1 cellular context compared by ENCODE assay signal in the genomic region with DNA sequence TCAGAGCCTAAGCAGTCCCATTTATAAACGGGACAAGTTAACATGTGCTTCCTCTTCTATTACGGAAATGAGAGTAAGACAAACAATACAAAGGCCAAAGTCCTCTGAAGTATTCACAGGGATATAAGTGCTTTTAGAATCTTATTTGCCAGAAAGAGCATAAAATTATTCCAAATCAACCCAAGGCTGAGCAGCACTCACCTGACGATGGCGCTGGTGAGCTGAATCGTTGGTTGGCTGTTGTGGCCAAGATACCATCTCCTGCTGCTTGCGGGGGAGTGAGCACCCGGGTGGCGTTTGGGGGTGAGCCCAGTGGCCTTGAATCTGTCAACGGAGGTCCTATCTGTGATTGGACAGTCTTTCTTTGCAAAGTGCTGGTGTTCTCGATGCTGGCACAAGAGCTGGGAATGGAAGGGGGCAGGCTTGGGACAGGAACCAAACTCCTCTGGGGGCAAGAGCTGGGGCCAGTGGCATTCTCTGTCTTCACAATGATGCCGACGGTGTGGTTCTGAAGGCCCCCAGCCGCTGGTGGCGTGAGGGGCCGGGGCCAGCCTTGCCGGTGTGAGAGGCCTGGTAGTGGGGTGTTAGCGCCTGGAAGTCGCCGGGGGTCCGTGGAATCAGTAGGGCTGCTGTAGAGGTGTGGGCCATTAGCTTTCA.
TF ChIP-seq lines count a peak whose summit lies in the region.

No MANE protein-coding gene starts in this region.

TF ChIP-seq in K562, 482 proteins besides CTCF, POLR2A, EP300 and RAD21 (continued from another document and continues in another):
- TF ChIP-seq, protein P1, sequence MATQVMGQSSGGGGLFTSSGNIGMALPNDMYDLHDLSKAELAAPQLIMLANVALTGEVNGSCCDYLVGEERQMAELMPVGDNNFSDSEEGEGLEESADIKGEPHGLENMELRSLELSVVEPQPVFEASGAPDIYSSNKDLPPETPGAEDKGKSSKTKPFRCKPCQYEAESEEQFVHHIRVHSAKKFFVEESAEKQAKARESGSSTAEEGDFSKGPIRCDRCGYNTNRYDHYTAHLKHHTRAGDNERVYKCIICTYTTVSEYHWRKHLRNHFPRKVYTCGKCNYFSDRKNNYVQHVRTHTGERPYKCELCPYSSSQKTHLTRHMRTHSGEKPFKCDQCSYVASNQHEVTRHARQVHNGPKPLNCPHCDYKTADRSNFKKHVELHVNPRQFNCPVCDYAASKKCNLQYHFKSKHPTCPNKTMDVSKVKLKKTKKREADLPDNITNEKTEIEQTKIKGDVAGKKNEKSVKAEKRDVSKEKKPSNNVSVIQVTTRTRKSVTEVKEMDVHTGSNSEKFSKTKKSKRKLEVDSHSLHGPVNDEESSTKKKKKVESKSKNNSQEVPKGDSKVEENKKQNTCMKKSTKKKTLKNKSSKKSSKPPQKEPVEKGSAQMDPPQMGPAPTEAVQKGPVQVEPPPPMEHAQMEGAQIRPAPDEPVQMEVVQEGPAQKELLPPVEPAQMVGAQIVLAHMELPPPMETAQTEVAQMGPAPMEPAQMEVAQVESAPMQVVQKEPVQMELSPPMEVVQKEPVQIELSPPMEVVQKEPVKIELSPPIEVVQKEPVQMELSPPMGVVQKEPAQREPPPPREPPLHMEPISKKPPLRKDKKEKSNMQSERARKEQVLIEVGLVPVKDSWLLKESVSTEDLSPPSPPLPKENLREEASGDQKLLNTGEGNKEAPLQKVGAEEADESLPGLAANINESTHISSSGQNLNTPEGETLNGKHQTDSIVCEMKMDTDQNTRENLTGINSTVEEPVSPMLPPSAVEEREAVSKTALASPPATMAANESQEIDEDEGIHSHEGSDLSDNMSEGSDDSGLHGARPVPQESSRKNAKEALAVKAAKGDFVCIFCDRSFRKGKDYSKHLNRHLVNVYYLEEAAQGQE (CRISPR knock-in tag; IDR thresholded peaks at IDR 0.05; ENCODE audit: low read depth) = no peak
- no peak for TF ChIP-seq RFX7 (CRISPR knock-in tag; IDR thresholded peaks at IDR 0.05)
- TF ChIP-seq ZKSCAN1 (IDR thresholded peaks at IDR 0.05; ENCODE audit: low read depth, low read length) = peak; percentile 73; the same call in 1 of the 2 replicates
- TF ChIP-seq PTRF (tag; IDR thresholded peaks at IDR 0.05) = no peak
- no peak for TF ChIP-seq DMBX1 (CRISPR knock-in tag; IDR thresholded peaks at IDR 0.05; ENCODE audit: borderline replicate concordance)
- TF ChIP-seq PML (IDR thresholded peaks at IDR 0.05; ENCODE audit: low read length) = peak; percentile 56; the same call in 1 of the 2 replicates
- no peak for TF ChIP-seq ZFP36 (IDR thresholded peaks at IDR 0.05; ENCODE audit: low read depth, low read length, partially characterized antibody)
- TF ChIP-seq POLR3A (IDR thresholded peaks at IDR 0.05; ENCODE audit: borderline replicate concordance, extremely low read depth, insufficient read depth, insufficient read length) = no peak
- TF ChIP-seq, protein P2, sequence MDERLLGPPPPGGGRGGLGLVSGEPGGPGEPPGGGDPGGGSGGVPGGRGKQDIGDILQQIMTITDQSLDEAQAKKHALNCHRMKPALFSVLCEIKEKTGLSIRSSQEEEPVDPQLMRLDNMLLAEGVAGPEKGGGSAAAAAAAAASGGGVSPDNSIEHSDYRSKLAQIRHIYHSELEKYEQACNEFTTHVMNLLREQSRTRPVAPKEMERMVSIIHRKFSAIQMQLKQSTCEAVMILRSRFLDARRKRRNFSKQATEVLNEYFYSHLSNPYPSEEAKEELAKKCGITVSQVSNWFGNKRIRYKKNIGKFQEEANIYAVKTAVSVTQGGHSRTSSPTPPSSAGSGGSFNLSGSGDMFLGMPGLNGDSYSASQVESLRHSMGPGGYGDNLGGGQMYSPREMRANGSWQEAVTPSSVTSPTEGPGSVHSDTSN (CRISPR knock-in tag; IDR thresholded peaks at IDR 0.05; ENCODE audit: low read depth) = no peak
- TF ChIP-seq, protein P2 (tag; conservative IDR thresholded peaks at IDR 0.05; ENCODE audit: low read depth) = peak; percentile 82
- no peak for TF ChIP-seq CCAR2 (IDR thresholded peaks at IDR 0.05; ENCODE audit: low read depth, low read length)
- TF ChIP-seq, protein P3, sequence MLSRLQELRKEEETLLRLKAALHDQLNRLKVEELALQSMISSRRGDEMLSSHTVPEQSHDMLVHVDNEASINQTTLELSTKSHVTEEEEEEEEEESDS (CRISPR knock-in tag; IDR thresholded peaks at IDR 0.05) = no peak
- TF ChIP-seq TAL1 (IDR thresholded peaks at IDR 0.05) = peak; percentile 81
- no peak for TF ChIP-seq HMG20A (CRISPR knock-in tag; conservative IDR thresholded peaks at IDR 0.05)
- TF ChIP-seq, protein P4, sequence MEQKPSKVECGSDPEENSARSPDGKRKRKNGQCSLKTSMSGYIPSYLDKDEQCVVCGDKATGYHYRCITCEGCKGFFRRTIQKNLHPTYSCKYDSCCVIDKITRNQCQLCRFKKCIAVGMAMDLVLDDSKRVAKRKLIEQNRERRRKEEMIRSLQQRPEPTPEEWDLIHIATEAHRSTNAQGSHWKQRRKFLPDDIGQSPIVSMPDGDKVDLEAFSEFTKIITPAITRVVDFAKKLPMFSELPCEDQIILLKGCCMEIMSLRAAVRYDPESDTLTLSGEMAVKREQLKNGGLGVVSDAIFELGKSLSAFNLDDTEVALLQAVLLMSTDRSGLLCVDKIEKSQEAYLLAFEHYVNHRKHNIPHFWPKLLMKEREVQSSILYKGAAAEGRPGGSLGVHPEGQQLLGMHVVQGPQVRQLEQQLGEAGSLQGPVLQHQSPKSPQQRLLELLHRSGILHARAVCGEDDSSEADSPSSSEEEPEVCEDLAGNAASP (IDR thresholded peaks at IDR 0.05) = no peak
- TF ChIP-seq, protein P5, sequence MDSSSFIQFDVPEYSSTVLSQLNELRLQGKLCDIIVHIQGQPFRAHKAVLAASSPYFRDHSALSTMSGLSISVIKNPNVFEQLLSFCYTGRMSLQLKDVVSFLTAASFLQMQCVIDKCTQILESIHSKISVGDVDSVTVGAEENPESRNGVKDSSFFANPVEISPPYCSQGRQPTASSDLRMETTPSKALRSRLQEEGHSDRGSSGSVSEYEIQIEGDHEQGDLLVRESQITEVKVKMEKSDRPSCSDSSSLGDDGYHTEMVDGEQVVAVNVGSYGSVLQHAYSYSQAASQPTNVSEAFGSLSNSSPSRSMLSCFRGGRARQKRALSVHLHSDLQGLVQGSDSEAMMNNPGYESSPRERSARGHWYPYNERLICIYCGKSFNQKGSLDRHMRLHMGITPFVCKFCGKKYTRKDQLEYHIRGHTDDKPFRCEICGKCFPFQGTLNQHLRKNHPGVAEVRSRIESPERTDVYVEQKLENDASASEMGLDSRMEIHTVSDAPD (CRISPR knock-in tag; IDR thresholded peaks at IDR 0.05) = no peak
- TF ChIP-seq, protein P6, sequence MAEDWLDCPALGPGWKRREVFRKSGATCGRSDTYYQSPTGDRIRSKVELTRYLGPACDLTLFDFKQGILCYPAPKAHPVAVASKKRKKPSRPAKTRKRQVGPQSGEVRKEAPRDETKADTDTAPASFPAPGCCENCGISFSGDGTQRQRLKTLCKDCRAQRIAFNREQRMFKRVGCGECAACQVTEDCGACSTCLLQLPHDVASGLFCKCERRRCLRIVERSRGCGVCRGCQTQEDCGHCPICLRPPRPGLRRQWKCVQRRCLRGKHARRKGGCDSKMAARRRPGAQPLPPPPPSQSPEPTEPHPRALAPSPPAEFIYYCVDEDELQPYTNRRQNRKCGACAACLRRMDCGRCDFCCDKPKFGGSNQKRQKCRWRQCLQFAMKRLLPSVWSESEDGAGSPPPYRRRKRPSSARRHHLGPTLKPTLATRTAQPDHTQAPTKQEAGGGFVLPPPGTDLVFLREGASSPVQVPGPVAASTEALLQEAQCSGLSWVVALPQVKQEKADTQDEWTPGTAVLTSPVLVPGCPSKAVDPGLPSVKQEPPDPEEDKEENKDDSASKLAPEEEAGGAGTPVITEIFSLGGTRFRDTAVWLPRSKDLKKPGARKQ (CRISPR knock-in tag; IDR thresholded peaks at IDR 0.05) = no peak
- no peak for TF ChIP-seq ZNF175 (CRISPR knock-in tag; IDR thresholded peaks at IDR 0.05; ENCODE audit: low read depth)
- no peak for TF ChIP-seq SRSF3 (IDR thresholded peaks at IDR 0.05; ENCODE audit: insufficient read depth, low read length)
- TF ChIP-seq SMAD3 (CRISPR knock-in tag; conservative IDR thresholded peaks at IDR 0.05) = no peak
- TF ChIP-seq ZNF134 (CRISPR knock-in tag; conservative IDR thresholded peaks at IDR 0.05) = no peak
- 0 out of 2 replicates have a peak, but pooled peaks have one; percentile 50 for TF ChIP-seq MBD2 (IDR thresholded peaks at IDR 0.05; ENCODE audit: borderline replicate concordance, low read depth)
- TF ChIP-seq, protein P7, sequence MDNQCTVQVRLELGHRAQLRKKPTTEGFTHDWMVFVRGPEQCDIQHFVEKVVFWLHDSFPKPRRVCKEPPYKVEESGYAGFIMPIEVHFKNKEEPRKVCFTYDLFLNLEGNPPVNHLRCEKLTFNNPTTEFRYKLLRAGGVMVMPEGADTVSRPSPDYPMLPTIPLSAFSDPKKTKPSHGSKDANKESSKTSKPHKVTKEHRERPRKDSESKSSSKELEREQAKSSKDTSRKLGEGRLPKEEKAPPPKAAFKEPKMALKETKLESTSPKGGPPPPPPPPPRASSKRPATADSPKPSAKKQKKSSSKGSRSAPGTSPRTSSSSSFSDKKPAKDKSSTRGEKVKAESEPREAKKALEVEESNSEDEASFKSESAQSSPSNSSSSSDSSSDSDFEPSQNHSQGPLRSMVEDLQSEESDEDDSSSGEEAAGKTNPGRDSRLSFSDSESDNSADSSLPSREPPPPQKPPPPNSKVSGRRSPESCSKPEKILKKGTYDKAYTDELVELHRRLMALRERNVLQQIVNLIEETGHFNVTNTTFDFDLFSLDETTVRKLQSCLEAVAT (IDR thresholded peaks at IDR 0.05) = no peak
- TF ChIP-seq, protein P8, sequence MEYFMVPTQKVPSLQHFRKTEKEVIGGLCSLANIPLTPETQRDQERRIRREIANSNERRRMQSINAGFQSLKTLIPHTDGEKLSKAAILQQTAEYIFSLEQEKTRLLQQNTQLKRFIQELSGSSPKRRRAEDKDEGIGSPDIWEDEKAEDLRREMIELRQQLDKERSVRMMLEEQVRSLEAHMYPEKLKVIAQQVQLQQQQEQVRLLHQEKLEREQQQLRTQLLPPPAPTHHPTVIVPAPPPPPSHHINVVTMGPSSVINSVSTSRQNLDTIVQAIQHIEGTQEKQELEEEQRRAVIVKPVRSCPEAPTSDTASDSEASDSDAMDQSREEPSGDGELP (CRISPR knock-in tag; IDR thresholded peaks at IDR 0.05; ENCODE audit: borderline replicate concordance) = peak; percentile 94
- peak; percentile 81; the same call in 1 of the 2 replicates for TF ChIP-seq POLR2AphosphoS2 (IDR thresholded peaks at IDR 0.05; ENCODE audit: low read length)
- TF ChIP-seq MXI1 (IDR thresholded peaks at IDR 0.05; ENCODE audit: low read depth, low read length) = no peak
- TF ChIP-seq, protein P9, sequence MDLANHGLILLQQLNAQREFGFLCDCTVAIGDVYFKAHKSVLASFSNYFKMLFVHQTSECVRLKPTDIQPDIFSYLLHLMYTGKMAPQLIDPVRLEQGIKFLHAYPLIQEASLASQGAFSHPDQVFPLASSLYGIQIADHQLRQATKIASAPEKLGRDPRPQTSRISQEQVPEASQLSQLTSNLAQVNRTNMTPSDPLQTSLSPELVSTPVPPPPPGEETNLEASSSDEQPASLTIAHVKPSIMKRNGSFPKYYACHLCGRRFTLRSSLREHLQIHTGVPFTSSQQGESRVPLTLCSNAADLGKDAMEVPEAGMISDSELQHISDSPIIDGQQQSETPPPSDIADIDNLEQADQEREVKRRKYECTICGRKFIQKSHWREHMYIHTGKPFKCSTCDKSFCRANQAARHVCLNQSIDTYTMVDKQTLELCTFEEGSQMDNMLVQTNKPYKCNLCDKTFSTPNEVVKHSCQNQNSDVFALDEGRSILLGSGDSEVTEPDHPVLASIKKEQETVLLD (IDR thresholded peaks at IDR 0.05) = peak; percentile 79; the same call in 1 of the 2 replicates
- TF ChIP-seq KHSRP (IDR thresholded peaks at IDR 0.05) = no peak
- 0 out of 2 replicates have a peak, but pooled peaks have one; percentile 61 for TF ChIP-seq BCOR (IDR thresholded peaks at IDR 0.05)
- TF ChIP-seq TCFL5 (CRISPR knock-in tag; conservative IDR thresholded peaks at IDR 0.05) = no peak
- TF ChIP-seq, protein P10, sequence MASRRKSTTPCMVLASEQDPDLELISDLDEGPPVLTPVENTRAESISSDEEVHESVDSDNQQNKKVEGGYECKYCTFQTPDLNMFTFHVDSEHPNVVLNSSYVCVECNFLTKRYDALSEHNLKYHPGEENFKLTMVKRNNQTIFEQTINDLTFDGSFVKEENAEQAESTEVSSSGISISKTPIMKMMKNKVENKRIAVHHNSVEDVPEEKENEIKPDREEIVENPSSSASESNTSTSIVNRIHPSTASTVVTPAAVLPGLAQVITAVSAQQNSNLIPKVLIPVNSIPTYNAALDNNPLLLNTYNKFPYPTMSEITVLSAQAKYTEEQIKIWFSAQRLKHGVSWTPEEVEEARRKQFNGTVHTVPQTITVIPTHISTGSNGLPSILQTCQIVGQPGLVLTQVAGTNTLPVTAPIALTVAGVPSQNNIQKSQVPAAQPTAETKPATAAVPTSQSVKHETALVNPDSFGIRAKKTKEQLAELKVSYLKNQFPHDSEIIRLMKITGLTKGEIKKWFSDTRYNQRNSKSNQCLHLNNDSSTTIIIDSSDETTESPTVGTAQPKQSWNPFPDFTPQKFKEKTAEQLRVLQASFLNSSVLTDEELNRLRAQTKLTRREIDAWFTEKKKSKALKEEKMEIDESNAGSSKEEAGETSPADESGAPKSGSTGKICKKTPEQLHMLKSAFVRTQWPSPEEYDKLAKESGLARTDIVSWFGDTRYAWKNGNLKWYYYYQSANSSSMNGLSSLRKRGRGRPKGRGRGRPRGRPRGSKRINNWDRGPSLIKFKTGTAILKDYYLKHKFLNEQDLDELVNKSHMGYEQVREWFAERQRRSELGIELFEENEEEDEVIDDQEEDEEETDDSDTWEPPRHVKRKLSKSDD (conservative IDR thresholded peaks at IDR 0.05; ENCODE audit: low read length) = no peak
- no peak for TF ChIP-seq NFIX (CRISPR knock-in tag; IDR thresholded peaks at IDR 0.05; ENCODE audit: low read depth)
- no peak for TF ChIP-seq MCM7 (IDR thresholded peaks at IDR 0.05)
- TF ChIP-seq NEUROD1 (IDR thresholded peaks at IDR 0.05; ENCODE audit: borderline replicate concordance, low read depth, low read length, partially characterized antibody) = peak; percentile 79
- TF ChIP-seq, protein P11, sequence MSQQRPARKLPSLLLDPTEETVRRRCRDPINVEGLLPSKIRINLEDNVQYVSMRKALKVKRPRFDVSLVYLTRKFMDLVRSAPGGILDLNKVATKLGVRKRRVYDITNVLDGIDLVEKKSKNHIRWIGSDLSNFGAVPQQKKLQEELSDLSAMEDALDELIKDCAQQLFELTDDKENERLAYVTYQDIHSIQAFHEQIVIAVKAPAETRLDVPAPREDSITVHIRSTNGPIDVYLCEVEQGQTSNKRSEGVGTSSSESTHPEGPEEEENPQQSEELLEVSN (IDR thresholded peaks at IDR 0.05; ENCODE audit: borderline replicate concordance in 1 of 2, extremely low read depth in 1 of 2, insufficient read depth in 1 of 2, insufficient read length in 1 of 2, low read depth in 1 of 2, low read length in 1 of 2, poor library complexity in 1 of 2, severe bottlenecking in 1 of 2) = no peak
